ENCODE assay signal across 7 cellular contexts in genomic region chr1:86915737-86916235, GRCh38. TPM values are rescaled to one million over a fixed set of nuclear protein-coding genes. Genes with fewer than 3 reads are reported as not detected.
DNase-seq lines count a peak whose midpoint lies in the region; ATAC-seq and TF ChIP-seq lines count a peak whose summit lies in the region.

No MANE protein-coding gene starts in this region.

- TF ChIP-seq CTCF in HCT116 (IDR thresholded peaks at IDR 0.05 in 2 of 3, conservative IDR thresholded peaks at IDR 0.05 in 1 of 3; ENCODE audit: borderline replicate concordance in 1 of 3, insufficient read depth in 1 of 3, low read depth in 2 of 3, low read length in 2 of 3) = no peak

- H3K4me2 ChIP-seq in HCT116 (ENCODE audit: low read length) = peak overlapping the region; percentile 96

- CTCF ChIA-PET in HCT116 (lab: Charles Lee) = interaction anchor here (1.4 kb wide), 1 partner anchor 49 kb away, joined by 4 read pairs; no protein-coding TSS in a partner anchor

- H3K9me2 ChIP-seq in HCT116 (ENCODE audit: insufficient read depth) = no peaks in the 10 kb centered on the region

- H3K9ac ChIP-seq in HCT116 (ENCODE audit: low read length) (peak overlapping the region; percentile 79), stomach smooth muscle (ENCODE audit: low read length in 2 of 2) (peak overlapping the region; percentile 52 to 78)

- no peak overlapping the region for H2AFZ ChIP-seq in HCT116 (ENCODE audit: low read depth, low read length, poor library complexity, severe bottlenecking)

- ATAC-seq in HCT116 (no peak; the same call in 1 of the 2 replicates), HG02938 (IDR thresholded peaks at IDR 0.05; ENCODE audit: unreplicated experiment) (no peak)

- TF ChIP-seq RAD21 in HCT116 (IDR thresholded peaks at IDR 0.05; ENCODE audit: low read depth) = no peak

- no TSS peak for BruUV-seq in HCT116 (replicated peaks; lab: Mats Ljungman, UMichigan)

- POLR2A ChIA-PET in HCT116 (lab: Charles Lee) = no interaction called here

- TF ChIP-seq POLR2A in HCT116 (IDR thresholded peaks at IDR 0.05; ENCODE audit: borderline replicate concordance, extremely low read depth, insufficient read depth, insufficient read length) = no peak

- H3K79me2 ChIP-seq in HCT116 (ENCODE audit: insufficient read depth, low read length) = peaks cover 89% of the 10 kb centered on the region

- H3K27me3 ChIP-seq in HCT116 (ENCODE audit: insufficient read depth, low read length) (no peaks in the 10 kb centered on the region), SJCRH30 (no peaks in the 10 kb centered on the region), stomach smooth muscle (ENCODE audit: control insufficient read depth in 1 of 2, insufficient read depth in 2 of 2, low read length in 2 of 2) (no peaks in the 10 kb centered on the region)

- no peaks in the 10 kb centered on the region for H4K20me1 ChIP-seq in HCT116 (ENCODE audit: insufficient read depth)

- DNase-seq in HCT116 (ENCODE audit: low read depth, low spot score) = no peak
- no peak for DNase-seq in SJCRH30
- DNase-seq in AG20443 (ENCODE audit: low spot score) = no peak
- DNase-seq in HUDEP-2 (lab: John Stamatoyannopoulos, UW; ENCODE audit: unreplicated experiment in 76 of 76) = no peak

- no peaks in the 10 kb centered on the region for H3K36me3 ChIP-seq in HCT116 (ENCODE audit: control insufficient read depth in 1 of 2, insufficient read depth in 2 of 2, low read length in 2 of 2)
- no peaks in the 10 kb centered on the region for H3K36me3 ChIP-seq in SJCRH30
- no peaks in the 10 kb centered on the region for H3K36me3 ChIP-seq in stomach smooth muscle (ENCODE audit: control insufficient read depth in 2 of 2, insufficient read depth in 2 of 2, low read length in 2 of 2)

- H3K27ac ChIP-seq in HCT116 (ENCODE audit: low read depth, low read length) (no peak overlapping the region), SJCRH30 (peak overlapping the region; percentile 89), stomach smooth muscle (ENCODE audit: low read length) (peak overlapping the region; percentile 75)

- H3K4me3 ChIP-seq in HCT116 (replicated peaks in 1 of 2; ENCODE audit: low read depth in 1 of 2, low read length in 2 of 2) (peak overlapping the region; percentile 83 to 86), SJCRH30 (peak overlapping the region; percentile 96), iPS-11a (ENCODE audit: low read depth, low read length) (peak overlapping the region; percentile 90), stomach smooth muscle (ENCODE audit: low read length in 2 of 2) (peak overlapping the region; percentile 81 to 95)

- intact Hi-C loops in HCT116 (cut with micrococcal nuclease) = no loop called here

- H3K9me3 ChIP-seq in HCT116 (ENCODE audit: control insufficient read depth in 1 of 2, insufficient read depth in 1 of 2, low read depth in 1 of 2, low read length in 2 of 2) (no peaks in the 10 kb centered on the region), SJCRH30 (replicated peaks) (no peaks in the 10 kb centered on the region), stomach smooth muscle (ENCODE audit: control insufficient read depth in 2 of 2, low read length in 2 of 2) (no peaks in the 10 kb centered on the region)

- H3K4me1 ChIP-seq in HCT116 (ENCODE audit: control insufficient read depth in 1 of 2, insufficient read depth in 2 of 2, low read length in 2 of 2) (peaks cover 11 to 21% of the 10 kb centered on the region in 2 experiments; a peak in 3 of 4 replicates), SJCRH30 (no peaks in the 10 kb centered on the region; the same call in 1 of the 2 replicates), stomach smooth muscle (ENCODE audit: control insufficient read depth, insufficient read depth, low read length) (peaks cover 7% of the 10 kb centered on the region)

- RAD21 ChIA-PET in HCT116 (lab: Charles Lee; ENCODE audit: low non-redundant PET in 1 of 2, low total read pairs in 2 of 2, uncharacterized antibody in 2 of 2, unreplicated experiment in 2 of 2) = no interaction called here

TF ChIP-seq in HCT116, 20 proteins besides CTCF, POLR2A, EP300 and RAD21:
- TF ChIP-seq CEBPB (IDR thresholded peaks at IDR 0.05; ENCODE audit: low read depth) (no peak), EGR1 (IDR thresholded peaks at IDR 0.05; ENCODE audit: low read depth) (no peak), SP1 (IDR thresholded peaks at IDR 0.05; ENCODE audit: low read depth) (no peak), TCF7L2 (IDR thresholded peaks at IDR 0.05; ENCODE audit: borderline replicate concordance, extremely low read depth, insufficient read depth, insufficient read length) (no peak), REST (IDR thresholded peaks at IDR 0.05; ENCODE audit: low read depth) (no peak), ZFX (IDR thresholded peaks at IDR 0.05) (no peak), CBX3 (IDR thresholded peaks at IDR 0.05; ENCODE audit: low read depth) (no peak), EZH2phosphoT487 (IDR thresholded peaks at IDR 0.05; ENCODE audit: borderline replicate concordance) (no peak), ATF3 (IDR thresholded peaks at IDR 0.05) (no peak), FOSL1 (IDR thresholded peaks at IDR 0.05; ENCODE audit: low read depth) (no peak)

RNA-seq across cellular contexts. Expression of gene HS2ST1, which starts 1.4 kb away (rescaled TPM):
- 30.1 TPM for total RNA-seq in HCT116 (2021; ENCODE audit: unreplicated experiment)
- polyA plus RNA-seq in HCT116 (2012) = 8.4 and 10.9 TPM in 2 replicates
- total RNA-seq in SJCRH30 (2014; rRNA removed; shearing (Covaris generic)) = 39.4 and 45.0 TPM in 2 replicates

RNA-seq across cellular contexts. Expression of gene SELENOF, which starts 1.9 kb away (rescaled TPM):
- 175 TPM for total RNA-seq in HCT116 (2021; ENCODE audit: unreplicated experiment)
- 89.7 and 108 TPM in 2 replicates for polyA plus RNA-seq in HCT116 (2012)
- 162 and 174 TPM in 2 replicates for total RNA-seq in SJCRH30 (2014; rRNA removed; shearing (Covaris generic))
